8 cellular contexts compared by ENCODE assay signal in the genomic region with DNA sequence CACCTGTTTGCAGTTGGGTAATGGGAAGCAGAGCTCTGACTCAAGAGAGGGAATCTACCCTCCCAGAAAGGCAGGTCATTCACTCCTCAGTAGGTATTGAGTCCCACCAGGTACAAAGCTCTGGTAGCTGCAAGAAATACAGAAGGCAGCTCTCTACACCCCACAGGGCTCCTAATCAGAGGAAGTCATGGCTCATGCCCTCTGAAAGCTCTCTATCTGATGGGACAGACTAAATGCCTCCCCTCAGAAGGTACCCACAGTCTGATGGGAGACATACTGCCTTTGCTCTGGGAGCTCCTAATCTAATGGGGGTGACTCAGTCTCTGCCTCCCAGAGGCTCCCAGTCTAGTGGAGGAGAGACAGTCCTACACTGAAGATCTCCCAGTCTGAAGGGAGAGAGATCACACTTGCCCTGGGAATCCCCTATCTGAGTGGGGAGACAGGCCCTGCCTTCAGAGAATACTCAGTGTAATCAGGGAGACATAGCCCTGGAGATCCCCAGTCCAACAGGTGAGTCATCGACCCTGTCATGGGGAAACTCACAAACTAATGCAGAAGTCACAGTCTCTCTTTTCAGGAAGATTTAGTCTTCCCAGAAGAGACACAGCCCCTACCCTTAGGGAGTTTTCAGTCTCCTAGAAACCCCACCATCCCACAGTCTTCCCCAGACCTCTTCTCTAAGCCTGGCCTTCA. TPM values are rescaled to one million over a fixed set of nuclear protein-coding genes. Genes with fewer than 3 reads are reported as not detected.
DNase-seq lines count a peak whose midpoint lies in the region; ATAC-seq and TF ChIP-seq lines count a peak whose summit lies in the region.

No MANE protein-coding gene starts in this region.

- peaks cover 2% of the 10 kb centered on the region for H4K20me1 ChIP-seq in mammary epithelial cell (ENCODE audit: insufficient read depth, low read length)

- no peak overlapping the region for H3K4me3 Mint-ChIP-seq in Caco-2 (ENCODE audit: unreplicated experiment)

- no peaks in the 10 kb centered on the region for H3K79me2 ChIP-seq in mammary epithelial cell (ENCODE audit: insufficient read depth, low read length)

- POLR2A ChIA-PET in Caco-2 (lab: Charles Lee) = no interaction called here

- no peaks in the 10 kb centered on the region for H3K27me3 Mint-ChIP-seq in Caco-2 (ENCODE audit: insufficient read depth, unreplicated experiment)

- H3K27ac ChIP-seq in mammary epithelial cell (ENCODE audit: insufficient read depth, low read depth, low read length) = peak overlapping the region; percentile 31

- H3K4me3 ChIP-seq in AG10803 (ENCODE audit: low read length) (no peak overlapping the region), mammary epithelial cell (replicated peaks in 1 of 3; ENCODE audit: insufficient read depth in 1 of 3, low read depth in 2 of 3, low read length in 3 of 3) (no peak overlapping the region), Caco-2 (ENCODE audit: low read depth, low read length) (no peak overlapping the region)

- WGBS in mammary epithelial cell (ENCODE audit: low coverage, missing lambda C conversion rate) = 17% methylated on average over 1 of the region's 1 CpG

- H3K9ac ChIP-seq in mammary epithelial cell (ENCODE audit: insufficient read depth, low read length) = no peak overlapping the region

- H3K9me3 ChIP-seq in mammary epithelial cell (replicated peaks; ENCODE audit: insufficient read depth, low read length) (no peaks in the 10 kb centered on the region), Caco-2 (no peaks in the 10 kb centered on the region)

- no peaks in the 10 kb centered on the region for H3K9me3 Mint-ChIP-seq in Caco-2 (ENCODE audit: unreplicated experiment)

- H3K4me1 ChIP-seq in mammary epithelial cell (ENCODE audit: insufficient read depth, low read length) (peaks cover 12% of the 10 kb centered on the region), Caco-2 (peaks cover 14% of the 10 kb centered on the region)

- no peaks in the 10 kb centered on the region for H3K27me3 ChIP-seq in mammary epithelial cell (ENCODE audit: insufficient read depth, low read length)
- no peaks in the 10 kb centered on the region for H3K27me3 ChIP-seq in Caco-2 (replicated peaks; ENCODE audit: control insufficient read depth, insufficient read depth, low read length)

- H3K36me3 Mint-ChIP-seq in Caco-2 (ENCODE audit: insufficient read depth, unreplicated experiment) = no peaks in the 10 kb centered on the region

- intact Hi-C loops in mammary epithelial cell (cut with micrococcal nuclease) (no loop called here), Caco-2 (cut with micrococcal nuclease; ENCODE audit: unreplicated experiment) (no loop called here)

- CTCF ChIA-PET in mammary epithelial cell (lab: Charles Lee; ENCODE audit: low non-redundant PET) (interaction anchor here (0.6 kb wide), 1 partner anchor 140 kb away, joined by 3 read pairs; no protein-coding TSS in a partner anchor), Caco-2 (lab: Charles Lee) (interaction anchor here (0.8 kb wide), 2 partner anchors 17 to 38 kb away, joined by 3 to 4 read pairs; no protein-coding TSS in a partner anchor)

- ATAC-seq in GM19351 (IDR thresholded peaks at IDR 0.05; ENCODE audit: unreplicated experiment) (peak; percentile 79), HG03280 (IDR thresholded peaks at IDR 0.05; ENCODE audit: unreplicated experiment) (peak; percentile 57)

- DNase-seq in AG10803 (ENCODE audit: low read depth) = peak; percentile 24
- peak; percentile 95 for DNase-seq in mammary epithelial cell
- no peak for DNase-seq in NCI-H2029 treated with DMSO at 0.1 percent for 48 hours (lab: John Stamatoyannopoulos, UW)
- no peak for DNase-seq in Caco-2
- DNase-seq in pons (ENCODE audit: low spot score) = no peak
- no peak for DNase-seq in NCI-H1105 treated with DMSO at 0.1 percent for 48 hours (lab: John Stamatoyannopoulos, UW)

- H3K36me3 ChIP-seq in mammary epithelial cell (ENCODE audit: insufficient read depth, low read length) (no peaks in the 10 kb centered on the region), Caco-2 (ENCODE audit: control insufficient read depth, insufficient read depth, low read length) (no peaks in the 10 kb centered on the region)

- no peak overlapping the region for H3K4me2 ChIP-seq in mammary epithelial cell (ENCODE audit: insufficient read depth, low read depth, low read length)

- H3K27ac Mint-ChIP-seq in Caco-2 (ENCODE audit: unreplicated experiment) = no peak overlapping the region

- BruUV-seq in mammary epithelial cell (replicated peaks; lab: Mats Ljungman, UMichigan) (no TSS peak), Caco-2 (replicated peaks; lab: Mats Ljungman, UMichigan) (no TSS peak)

- in situ Hi-C loops in mammary epithelial cell (cut with MboI; ENCODE audit: low sequenced_read_pairs in 2 of 2) = no loop called here

- TF ChIP-seq CTCF in AG10803 (conservative IDR thresholded peaks at IDR 0.05; ENCODE audit: low read length) = no peak
- TF ChIP-seq CTCF in mammary epithelial cell (conservative IDR thresholded peaks at IDR 0.05 in 1 of 2, IDR thresholded peaks at IDR 0.05 in 1 of 2; ENCODE audit: extremely low read depth in 1 of 2, insufficient read depth in 1 of 2, low read depth in 1 of 2, low read length in 2 of 2) = no peak
- no peak for TF ChIP-seq CTCF in Caco-2 (IDR thresholded peaks at IDR 0.05; ENCODE audit: insufficient read depth in 1 of 2, low read depth in 1 of 2, low read length in 1 of 2, severe bottlenecking in 1 of 2, unreplicated experiment in 1 of 2)

- no peaks in the 10 kb centered on the region for H3K4me1 Mint-ChIP-seq in Caco-2 (ENCODE audit: low read depth, unreplicated experiment)

- no peak overlapping the region for H2AFZ ChIP-seq in mammary epithelial cell (ENCODE audit: low read depth, low read length)

- dilution Hi-C loops in mammary epithelial cell (cut with HindIII; ENCODE audit: low sequenced_read_pairs) = no loop called here

RNA-seq across cellular contexts. Expression of a gene that starts 23.7 kb away (rescaled TPM):
- total RNA-seq in mammary epithelial cell (not detected), Caco-2 (2022) (not detected in 2 replicates)
- polyA plus RNA-seq in mammary epithelial cell = not detected
- polyA minus RNA-seq in mammary epithelial cell = not detected

RNA-seq across cellular contexts. Expression of a gene that starts 45.0 kb away (rescaled TPM):
- total RNA-seq in mammary epithelial cell = 1,000 to 10,000 TPM in 1 of 2 donors, 100 to 1,000 TPM in 1; 920 to 2,749 TPM
- polyA plus RNA-seq in mammary epithelial cell = 1,283 TPM
- 1,625 TPM for polyA minus RNA-seq in mammary epithelial cell
- 112 and 125 TPM in 2 replicates for total RNA-seq in Caco-2 (2022)

Comparison
In these comparisons a context has a peak if more than half of its experiments do, and no peak if none do; other contexts are left out.
1. DNase-seq: peak in AG10803 (single experiment) and mammary epithelial cell (single experiment); none in NCI-H2029 treated with DMSO at 0.1 percent for 48 hours (single experiment), Caco-2 (0 of 2), pons (single experiment) and NCI-H1105 treated with DMSO at 0.1 percent for 48 hours (single experiment).